Comparison of ENCODE assay signal across 8 cellular contexts in genomic region chr7:332646-333398, GRCh38. TPM values are rescaled to one million over a fixed set of nuclear protein-coding genes. Genes with fewer than 3 reads are reported as not detected.
DNase-seq lines count a peak whose midpoint lies in the region; ATAC-seq, FAIRE-seq and TF ChIP-seq lines count a peak whose summit lies in the region.

No MANE protein-coding gene starts in this region.

- peak overlapping the region; percentile 52 for H3K27ac ChIP-seq in suprapubic skin

- TF ChIP-seq POLR2A in H54 (IDR thresholded peaks at IDR 0.05; ENCODE audit: low read depth, low read length) (no peak), suprapubic skin (IDR thresholded peaks at IDR 0.05) (no peak)

- ATAC-seq in HG02870 (IDR thresholded peaks at IDR 0.05; ENCODE audit: unreplicated experiment): no peak

- no peaks in the 10 kb centered on the region for H3K36me3 Mint-ChIP-seq in osteocyte (ENCODE audit: unreplicated experiment)

- DNase-seq in AG08396 (ENCODE audit: low spot score) (peak; percentile 85), H54 (ENCODE audit: insufficient read length, low spot score) (peak; percentile 99), SHP77 treated with DMSO at 0.1 percent for 48 hours (lab: John Stamatoyannopoulos, UW) (peak; percentile 57), activated gamma-delta T cell treated with Interleukin-2 at 50 U/mL for 16 hours (peak; percentile 91), germinal center (ENCODE audit: low spot score) (peak; percentile 70), osteocyte (ENCODE audit: extremely low spot score, unreplicated experiment) (peak; percentile 93), suprapubic skin (ENCODE audit: low spot score in 2 of 2) (peak in 1 of 2 donors; percentile 82)

- H3K27me3 Mint-ChIP-seq in osteocyte (ENCODE audit: unreplicated experiment): peaks cover 17% of the 10 kb centered on the region

- no peaks in the 10 kb centered on the region for H3K9me3 Mint-ChIP-seq in osteocyte (ENCODE audit: unreplicated experiment)

- peaks cover 18% of the 10 kb centered on the region for H3K4me1 ChIP-seq in suprapubic skin

- H3K9me3 ChIP-seq in suprapubic skin: no peaks in the 10 kb centered on the region

- no peaks in the 10 kb centered on the region for H3K27me3 ChIP-seq in suprapubic skin

- FAIRE-seq in H54 (lab: Jason Lieb, UNC): no peak

- peaks cover 4% of the 10 kb centered on the region for H3K4me1 Mint-ChIP-seq in osteocyte (ENCODE audit: unreplicated experiment)

- no peaks in the 10 kb centered on the region for H3K36me3 ChIP-seq in suprapubic skin

- peak overlapping the region; percentile 43 for H3K4me3 ChIP-seq in suprapubic skin

- TF ChIP-seq EP300 in suprapubic skin (IDR thresholded peaks at IDR 0.05): no peak

- TF ChIP-seq CTCF in osteocyte (IDR thresholded peaks at IDR 0.05) (peak; percentile 95), suprapubic skin (IDR thresholded peaks at IDR 0.05) (peak; percentile 61 to 79)

- H3K27ac Mint-ChIP-seq in osteocyte (ENCODE audit: unreplicated experiment): peak overlapping the region; percentile 62

- peak overlapping the region; percentile 18 for H3K4me3 Mint-ChIP-seq in osteocyte (ENCODE audit: unreplicated experiment)

- 14% methylated on average over 1 of the region's 57 CpGs for WGBS in suprapubic skin

RNA-seq across cellular contexts. Expression of gene FOXL3, which starts 42.9 kb away (rescaled TPM):
- total RNA-seq in osteocyte (not detected in 2 replicates), suprapubic skin (not detected)
